In the genomic region with DNA sequence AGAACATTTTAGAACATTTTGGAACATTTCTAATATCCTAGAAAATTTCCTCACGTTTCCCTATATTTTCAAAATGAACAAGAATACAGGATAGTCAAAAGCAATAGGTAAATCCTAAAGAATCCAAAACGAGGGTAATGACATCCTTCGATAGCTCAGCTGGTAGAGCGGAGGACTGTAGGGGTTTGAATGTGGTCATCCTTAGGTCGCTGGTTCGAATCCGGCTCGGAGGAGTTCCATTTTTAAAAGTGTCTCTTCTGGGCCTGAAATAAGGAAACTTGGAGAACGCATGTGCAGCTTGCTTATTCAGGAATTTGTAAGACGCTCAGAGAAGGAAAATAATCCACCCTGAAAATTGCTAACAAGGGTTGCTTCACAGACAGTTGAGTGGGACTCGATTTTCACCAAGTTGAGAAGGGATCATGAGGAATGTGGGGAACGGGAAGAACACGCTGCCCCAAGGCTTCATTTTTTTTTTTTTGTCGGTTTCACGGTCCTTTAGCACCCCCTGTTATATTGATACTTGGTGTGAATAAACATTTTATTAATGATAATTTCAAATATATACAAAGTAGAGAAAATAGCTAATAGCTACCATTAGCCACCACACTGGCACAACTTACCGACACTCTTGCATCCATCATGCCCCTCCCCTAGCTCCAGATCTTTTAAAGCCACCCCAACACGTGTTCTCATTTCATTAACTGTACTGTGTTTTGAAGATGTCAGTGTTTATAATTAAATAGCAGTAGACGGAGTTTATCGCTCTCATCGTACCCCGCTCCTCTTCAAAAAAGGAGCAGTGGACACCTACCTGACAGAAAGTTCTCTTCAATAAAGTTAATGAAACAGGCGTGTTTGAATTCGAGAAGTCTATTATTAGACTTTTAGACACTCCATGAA, we compare ENCODE assay signal across 7 cellular contexts. TPM values are rescaled to one million over a fixed set of nuclear protein-coding genes. Genes with fewer than 3 reads are reported as not detected.
A peak's percentile ranks its signal among the peaks of the same experiment; 100 is the strongest.
DNase-seq lines count a peak whose midpoint lies in the region; ATAC-seq, FAIRE-seq and TF ChIP-seq lines count a peak whose summit lies in the region.

No MANE protein-coding gene starts in this region.

- H3K36me3 ChIP-seq in GM23338 (ENCODE audit: insufficient read depth): peaks cover 6% of the 10 kb centered on the region; the same call in 1 of the 2 replicates
- H3K36me3 ChIP-seq in stomach: peaks cover 12 to 22% (median 21%) of the 10 kb centered on the region in 4 donors

- H3K79me2 ChIP-seq in GM23338 (replicated peaks; ENCODE audit: insufficient read depth): peaks cover 13% of the 10 kb centered on the region

- FAIRE-seq in HTR-8/SVneo (lab: Jason Lieb, UNC): no peak

- peaks cover 10% of the 10 kb centered on the region for H3K27me3 Mint-ChIP-seq in GM23338 (ENCODE audit: insufficient read depth, low read depth, poor library complexity)
- peaks cover 12% of the 10 kb centered on the region for H3K27me3 Mint-ChIP-seq in activated naive CD4-positive, alpha-beta T cell treated with anti-CD3 and anti-CD28 coated beads, Interleukin-2, amount 50 U/mL, for 24 hours

- WGBS in stomach, 5 donors: 16 to 25% (median 23%) methylated on average over 23 of the region's 23 CpGs

- no peaks in the 10 kb centered on the region for H3K27me3 ChIP-seq in GM23338 (ENCODE audit: insufficient read depth)
- peaks cover 0 to 50% (median 17%) of the 10 kb centered on the region in 3 donors for H3K27me3 ChIP-seq in stomach

- H3K36me3 Mint-ChIP-seq in GM23338 (ENCODE audit: low read depth): peaks cover 12% of the 10 kb centered on the region
- H3K36me3 Mint-ChIP-seq in activated naive CD4-positive, alpha-beta T cell treated with anti-CD3 and anti-CD28 coated beads, Interleukin-2, amount 50 U/mL, for 24 hours: peaks cover 9% of the 10 kb centered on the region

- H3K27ac Mint-ChIP-seq in GM23338: no peak overlapping the region
- peak overlapping the region; percentile 56 for H3K27ac Mint-ChIP-seq in activated naive CD4-positive, alpha-beta T cell treated with anti-CD3 and anti-CD28 coated beads, Interleukin-2, amount 50 U/mL, for 24 hours

- DNase-seq in GM23338 (ENCODE audit: low spot score) (peak; percentile 82), NCI-H1694 (lab: John Stamatoyannopoulos, UW) (peak; percentile 39), inferior parietal cortex (ENCODE audit: extremely low spot score) (peak; percentile 63), stomach (no peak), HTR-8/SVneo (ENCODE audit: insufficient read length, low spot score) (no peak)

- intact Hi-C loops in stomach (cut with DNase I; ENCODE audit: low total_unique reads): loop anchor here (10.0 kb wide), 1 partner anchor 250 kb away; no protein-coding TSS in a partner anchor

- no peak for TF ChIP-seq CTCF in GM23338 (conservative IDR thresholded peaks at IDR 0.05; ENCODE audit: low read depth in 2 of 2)
- no peak for TF ChIP-seq CTCF in stomach (IDR thresholded peaks at IDR 0.05)

- H3K9me3 ChIP-seq in stomach: no peaks in the 10 kb centered on the region

- no peak overlapping the region for H3K27ac ChIP-seq in GM23338 (ENCODE audit: low read depth)
- H3K27ac ChIP-seq in stomach: peak overlapping the region in 4 of 5 donors; percentile 85 to 94 (median 90)

- ATAC-seq in GM23338: peak; percentile 50
- ATAC-seq in HG02678 (IDR thresholded peaks at IDR 0.05; ENCODE audit: unreplicated experiment): no peak

- H3K4me1 ChIP-seq in GM23338 (ENCODE audit: insufficient read depth) (no peaks in the 10 kb centered on the region), stomach (peaks cover 9 to 33% (median 25%) of the 10 kb centered on the region in 4 donors)

- no peaks in the 10 kb centered on the region for H4K20me1 ChIP-seq in GM23338 (replicated peaks; ENCODE audit: insufficient read depth)

- peak overlapping the region; percentile 40; the same call in 1 of the 2 replicates for H2AFZ ChIP-seq in GM23338

- H3K4me2 ChIP-seq in GM23338: peak overlapping the region; percentile 80

- no peaks in the 10 kb centered on the region for H3K9me2 ChIP-seq in GM23338 (ENCODE audit: insufficient read depth)

- H3F3A ChIP-seq in GM23338 (replicated peaks; ENCODE audit: low read depth): 0 out of 2 replicates have a peak, but pooled peaks cover 1% of the 10 kb centered on the region

- TF ChIP-seq POLR2A in stomach (IDR thresholded peaks at IDR 0.05): no peak

- H3K4me1 Mint-ChIP-seq in GM23338: peaks cover 3% of the 10 kb centered on the region; the same call in 2 of the 3 replicates
- peaks cover 19% of the 10 kb centered on the region for H3K4me1 Mint-ChIP-seq in activated naive CD4-positive, alpha-beta T cell treated with anti-CD3 and anti-CD28 coated beads, Interleukin-2, amount 50 U/mL, for 24 hours

- no peak overlapping the region for H3K4me3 Mint-ChIP-seq in GM23338
- peak overlapping the region; percentile 47 for H3K4me3 Mint-ChIP-seq in activated naive CD4-positive, alpha-beta T cell treated with anti-CD3 and anti-CD28 coated beads, Interleukin-2, amount 50 U/mL, for 24 hours

- H3K4me3 ChIP-seq in GM23338 (peak overlapping the region; percentile 66), stomach (peak overlapping the region; percentile 73 to 99 (median 92))

- peaks cover 3% of the 10 kb centered on the region; the same call in 1 of the 3 replicates for H3K9me3 Mint-ChIP-seq in GM23338
- H3K9me3 Mint-ChIP-seq in activated naive CD4-positive, alpha-beta T cell treated with anti-CD3 and anti-CD28 coated beads, Interleukin-2, amount 50 U/mL, for 24 hours: no peaks in the 10 kb centered on the region

- TF ChIP-seq EP300 in stomach (IDR thresholded peaks at IDR 0.05): no peak

TF ChIP-seq in GM23338, 12 proteins besides CTCF, POLR2A, EP300 and RAD21 (continues in another document):
- TF ChIP-seq, protein P1, sequence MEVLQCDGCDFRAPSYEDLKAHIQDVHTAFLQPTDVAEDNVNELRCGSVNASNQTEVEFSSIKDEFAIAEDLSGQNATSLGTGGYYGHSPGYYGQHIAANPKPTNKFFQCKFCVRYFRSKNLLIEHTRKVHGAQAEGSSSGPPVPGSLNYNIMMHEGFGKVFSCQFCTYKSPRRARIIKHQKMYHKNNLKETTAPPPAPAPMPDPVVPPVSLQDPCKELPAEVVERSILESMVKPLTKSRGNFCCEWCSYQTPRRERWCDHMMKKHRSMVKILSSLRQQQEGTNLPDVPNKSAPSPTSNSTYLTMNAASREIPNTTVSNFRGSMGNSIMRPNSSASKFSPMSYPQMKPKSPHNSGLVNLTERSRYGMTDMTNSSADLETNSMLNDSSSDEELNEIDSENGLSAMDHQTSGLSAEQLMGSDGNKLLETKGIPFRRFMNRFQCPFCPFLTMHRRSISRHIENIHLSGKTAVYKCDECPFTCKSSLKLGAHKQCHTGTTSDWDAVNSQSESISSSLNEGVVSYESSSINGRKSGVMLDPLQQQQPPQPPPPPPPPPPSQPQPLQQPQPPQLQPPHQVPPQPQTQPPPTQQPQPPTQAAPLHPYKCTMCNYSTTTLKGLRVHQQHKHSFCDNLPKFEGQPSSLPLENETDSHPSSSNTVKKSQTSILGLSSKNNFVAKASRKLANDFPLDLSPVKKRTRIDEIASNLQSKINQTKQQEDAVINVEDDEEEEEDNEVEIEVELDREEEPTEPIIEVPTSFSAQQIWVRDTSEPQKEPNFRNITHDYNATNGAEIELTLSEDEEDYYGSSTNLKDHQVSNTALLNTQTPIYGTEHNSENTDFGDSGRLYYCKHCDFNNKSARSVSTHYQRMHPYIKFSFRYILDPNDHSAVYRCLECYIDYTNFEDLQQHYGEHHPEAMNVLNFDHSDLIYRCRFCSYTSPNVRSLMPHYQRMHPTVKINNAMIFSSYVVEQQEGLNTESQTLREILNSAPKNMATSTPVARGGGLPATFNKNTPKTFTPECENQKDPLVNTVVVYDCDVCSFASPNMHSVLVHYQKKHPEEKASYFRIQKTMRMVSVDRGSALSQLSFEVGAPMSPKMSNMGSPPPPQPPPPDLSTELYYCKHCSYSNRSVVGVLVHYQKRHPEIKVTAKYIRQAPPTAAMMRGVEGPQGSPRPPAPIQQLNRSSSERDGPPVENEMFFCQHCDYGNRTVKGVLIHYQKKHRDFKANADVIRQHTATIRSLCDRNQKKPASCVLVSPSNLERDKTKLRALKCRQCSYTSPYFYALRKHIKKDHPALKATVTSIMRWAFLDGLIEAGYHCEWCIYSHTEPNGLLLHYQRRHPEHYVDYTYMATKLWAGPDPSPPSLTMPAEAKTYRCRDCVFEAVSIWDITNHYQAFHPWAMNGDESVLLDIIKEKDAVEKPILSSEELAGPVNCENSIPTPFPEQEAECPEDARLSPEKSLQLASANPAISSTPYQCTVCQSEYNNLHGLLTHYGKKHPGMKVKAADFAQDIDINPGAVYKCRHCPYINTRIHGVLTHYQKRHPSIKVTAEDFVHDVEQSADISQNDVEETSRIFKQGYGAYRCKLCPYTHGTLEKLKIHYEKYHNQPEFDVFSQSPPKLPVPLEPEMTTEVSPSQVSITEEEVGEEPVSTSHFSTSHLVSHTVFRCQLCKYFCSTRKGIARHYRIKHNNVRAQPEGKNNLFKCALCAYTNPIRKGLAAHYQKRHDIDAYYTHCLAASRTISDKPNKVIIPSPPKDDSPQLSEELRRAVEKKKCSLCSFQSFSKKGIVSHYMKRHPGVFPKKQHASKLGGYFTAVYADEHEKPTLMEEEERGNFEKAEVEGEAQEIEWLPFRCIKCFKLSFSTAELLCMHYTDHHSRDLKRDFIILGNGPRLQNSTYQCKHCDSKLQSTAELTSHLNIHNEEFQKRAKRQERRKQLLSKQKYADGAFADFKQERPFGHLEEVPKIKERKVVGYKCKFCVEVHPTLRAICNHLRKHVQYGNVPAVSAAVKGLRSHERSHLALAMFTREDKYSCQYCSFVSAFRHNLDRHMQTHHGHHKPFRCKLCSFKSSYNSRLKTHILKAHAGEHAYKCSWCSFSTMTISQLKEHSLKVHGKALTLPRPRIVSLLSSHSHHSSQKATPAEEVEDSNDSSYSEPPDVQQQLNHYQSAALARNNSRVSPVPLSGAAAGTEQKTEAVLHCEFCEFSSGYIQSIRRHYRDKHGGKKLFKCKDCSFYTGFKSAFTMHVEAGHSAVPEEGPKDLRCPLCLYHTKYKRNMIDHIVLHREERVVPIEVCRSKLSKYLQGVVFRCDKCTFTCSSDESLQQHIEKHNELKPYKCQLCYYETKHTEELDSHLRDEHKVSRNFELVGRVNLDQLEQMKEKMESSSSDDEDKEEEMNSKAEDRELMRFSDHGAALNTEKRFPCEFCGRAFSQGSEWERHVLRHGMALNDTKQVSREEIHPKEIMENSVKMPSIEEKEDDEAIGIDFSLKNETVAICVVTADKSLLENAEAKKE (CRISPR knock-in tag; IDR thresholded peaks at IDR 0.05): no peak

RNA-seq across cellular contexts. Expression of a gene that starts 1.8 kb away (rescaled TPM):
- total RNA-seq in GM23338 (2014; rRNA removed; shearing (Covaris generic)): 25.7 and 28.9 TPM in 2 replicates
- polyA plus RNA-seq in GM23338 (2016; fragmentation: Nextera tagmentation; extraction: Ambion mirVana) (28.5 and 29.1 TPM in 2 replicates), stomach (10 to 100 TPM; 12.6 to 18.0 (median 15.1) TPM)
- total RNA-seq in stomach: 10 to 100 TPM in 3 of 5 donors, 1 to 10 TPM in 1, not detected in 1; 7.2 to 16.9 (median 14.0) TPM

RNA-seq across cellular contexts. Expression of a gene that starts 56.8 kb away (rescaled TPM):
- 76.5 and 91.4 TPM in 2 replicates for total RNA-seq in GM23338 (2014; rRNA removed; shearing (Covaris generic))
- polyA plus RNA-seq in GM23338 (2016; fragmentation: Nextera tagmentation; extraction: Ambion mirVana) (26.2 and 35.3 TPM in 2 replicates), stomach (10 to 100 TPM; 22.4 to 46.3 (median 29.2) TPM)
- 10 to 100 TPM; 11.3 to 96.0 (median 66.1) TPM for total RNA-seq in stomach

Comparison
In these comparisons a context has a peak if more than half of its experiments do, and no peak if none do; other contexts are left out.
1. DNase-seq: peak in GM23338 (single experiment), NCI-H1694 (single experiment) and inferior parietal cortex (single experiment); none in stomach (single experiment) and HTR-8/SVneo (single experiment).